Comparison of ENCODE assay signal across 1 cellular context in the genomic region with DNA sequence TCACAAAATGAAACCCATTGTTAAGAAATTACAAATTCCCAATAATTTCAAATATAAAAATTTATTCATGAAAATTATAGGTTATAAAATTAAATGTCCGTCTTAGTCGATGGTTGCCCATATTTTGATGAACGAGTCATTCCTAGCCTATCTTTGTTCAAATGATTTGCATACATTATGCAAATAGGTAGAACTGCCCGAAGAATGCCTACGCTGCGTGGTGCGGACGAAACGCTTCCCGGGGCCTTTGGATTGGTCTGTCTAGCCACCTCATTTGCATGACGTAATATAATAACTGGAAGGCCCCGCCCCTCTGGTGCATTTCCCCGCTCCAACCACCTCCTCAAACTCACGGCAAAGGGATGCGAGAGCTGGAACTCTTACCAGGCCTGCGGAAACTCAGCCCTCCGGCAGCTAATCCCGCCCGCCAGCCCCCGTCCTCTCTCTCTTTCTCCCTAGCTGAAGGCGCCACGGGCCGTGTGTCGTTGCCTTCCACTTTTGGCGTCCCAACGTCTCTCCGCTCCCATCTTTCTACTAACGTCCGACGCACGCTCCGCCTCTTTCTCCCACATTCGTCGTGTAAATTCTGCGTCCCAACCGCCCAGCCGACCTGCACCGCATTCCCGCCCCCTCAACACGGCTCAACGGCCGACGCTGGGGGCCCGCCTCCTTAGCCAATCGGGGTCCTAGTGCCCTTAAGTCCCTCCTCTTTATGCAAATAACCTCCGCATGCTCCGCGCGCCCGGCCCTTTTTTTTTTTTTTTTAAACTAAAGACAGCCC.
A peak's percentile ranks its signal among the peaks of the same experiment; 100 is the strongest.
TF ChIP-seq lines count a peak whose summit lies in the region.

No MANE protein-coding gene starts in this region.

TF ChIP-seq in WTC11, 78 proteins besides CTCF, POLR2A, EP300 and RAD21 (continued from another document):
- TF ChIP-seq, protein P1, sequence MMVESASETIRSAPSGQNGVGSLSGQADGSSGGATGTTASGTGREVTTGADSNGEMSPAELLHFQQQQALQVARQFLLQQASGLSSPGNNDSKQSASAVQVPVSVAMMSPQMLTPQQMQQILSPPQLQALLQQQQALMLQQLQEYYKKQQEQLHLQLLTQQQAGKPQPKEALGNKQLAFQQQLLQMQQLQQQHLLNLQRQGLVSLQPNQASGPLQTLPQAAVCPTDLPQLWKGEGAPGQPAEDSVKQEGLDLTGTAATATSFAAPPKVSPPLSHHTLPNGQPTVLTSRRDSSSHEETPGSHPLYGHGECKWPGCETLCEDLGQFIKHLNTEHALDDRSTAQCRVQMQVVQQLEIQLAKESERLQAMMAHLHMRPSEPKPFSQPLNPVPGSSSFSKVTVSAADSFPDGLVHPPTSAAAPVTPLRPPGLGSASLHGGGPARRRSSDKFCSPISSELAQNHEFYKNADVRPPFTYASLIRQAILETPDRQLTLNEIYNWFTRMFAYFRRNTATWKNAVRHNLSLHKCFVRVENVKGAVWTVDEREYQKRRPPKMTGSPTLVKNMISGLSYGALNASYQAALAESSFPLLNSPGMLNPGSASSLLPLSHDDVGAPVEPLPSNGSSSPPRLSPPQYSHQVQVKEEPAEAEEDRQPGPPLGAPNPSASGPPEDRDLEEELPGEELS (CRISPR knock-in tag; IDR thresholded peaks at IDR 0.05) = no peak
- TF ChIP-seq CREM (CRISPR knock-in tag; IDR thresholded peaks at IDR 0.05) (peak; percentile 84), KAT7 (CRISPR knock-in tag; IDR thresholded peaks at IDR 0.05; ENCODE audit: borderline replicate concordance) (no peak), HMGA2 (CRISPR knock-in tag; IDR thresholded peaks at IDR 0.05) (peak; percentile 46), NFATC4 (CRISPR knock-in tag; IDR thresholded peaks at IDR 0.05) (no peak), NFE2L1 (CRISPR knock-in tag; IDR thresholded peaks at IDR 0.05) (0 out of 2 replicates have a peak, but pooled peaks have one; percentile 10), ZNF396 (CRISPR knock-in tag; IDR thresholded peaks at IDR 0.05; ENCODE audit: borderline replicate concordance) (no peak), GTF2I (CRISPR knock-in tag; conservative IDR thresholded peaks at IDR 0.05) (no peak), FOXK1 (CRISPR knock-in tag; IDR thresholded peaks at IDR 0.05) (0 out of 2 replicates have a peak, but pooled peaks have one; percentile 63), CREB1 (CRISPR knock-in tag; IDR thresholded peaks at IDR 0.05) (no peak), CBFB (CRISPR knock-in tag; IDR thresholded peaks at IDR 0.05; ENCODE audit: low read depth) (no peak), NFYB (CRISPR knock-in tag; conservative IDR thresholded peaks at IDR 0.05; ENCODE audit: low read depth) (peak; percentile 37; the same call in 1 of the 2 replicates)
- TF ChIP-seq, protein P2, sequence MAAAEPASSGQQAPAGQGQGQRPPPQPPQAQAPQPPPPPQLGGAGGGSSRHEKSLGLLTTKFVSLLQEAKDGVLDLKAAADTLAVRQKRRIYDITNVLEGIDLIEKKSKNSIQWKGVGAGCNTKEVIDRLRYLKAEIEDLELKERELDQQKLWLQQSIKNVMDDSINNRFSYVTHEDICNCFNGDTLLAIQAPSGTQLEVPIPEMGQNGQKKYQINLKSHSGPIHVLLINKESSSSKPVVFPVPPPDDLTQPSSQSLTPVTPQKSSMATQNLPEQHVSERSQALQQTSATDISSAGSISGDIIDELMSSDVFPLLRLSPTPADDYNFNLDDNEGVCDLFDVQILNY (CRISPR knock-in tag; IDR thresholded peaks at IDR 0.05) = peak; percentile 89
- TF ChIP-seq, protein P3, sequence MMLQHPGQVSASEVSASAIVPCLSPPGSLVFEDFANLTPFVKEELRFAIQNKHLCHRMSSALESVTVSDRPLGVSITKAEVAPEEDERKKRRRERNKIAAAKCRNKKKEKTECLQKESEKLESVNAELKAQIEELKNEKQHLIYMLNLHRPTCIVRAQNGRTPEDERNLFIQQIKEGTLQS (CRISPR knock-in tag; conservative IDR thresholded peaks at IDR 0.05) = no peak
- TF ChIP-seq, protein P4, sequence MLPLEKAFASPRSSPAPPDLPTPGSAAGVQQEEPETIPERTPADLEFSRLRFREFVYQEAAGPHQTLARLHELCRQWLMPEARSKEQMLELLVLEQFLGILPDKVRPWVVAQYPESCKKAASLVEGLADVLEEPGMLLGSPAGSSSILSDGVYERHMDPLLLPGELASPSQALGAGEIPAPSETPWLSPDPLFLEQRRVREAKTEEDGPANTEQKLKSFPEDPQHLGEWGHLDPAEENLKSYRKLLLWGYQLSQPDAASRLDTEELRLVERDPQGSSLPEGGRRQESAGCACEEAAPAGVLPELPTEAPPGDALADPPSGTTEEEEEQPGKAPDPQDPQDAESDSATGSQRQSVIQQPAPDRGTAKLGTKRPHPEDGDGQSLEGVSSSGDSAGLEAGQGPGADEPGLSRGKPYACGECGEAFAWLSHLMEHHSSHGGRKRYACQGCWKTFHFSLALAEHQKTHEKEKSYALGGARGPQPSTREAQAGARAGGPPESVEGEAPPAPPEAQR (CRISPR knock-in tag; IDR thresholded peaks at IDR 0.05) = no peak
- TF ChIP-seq, protein P5, sequence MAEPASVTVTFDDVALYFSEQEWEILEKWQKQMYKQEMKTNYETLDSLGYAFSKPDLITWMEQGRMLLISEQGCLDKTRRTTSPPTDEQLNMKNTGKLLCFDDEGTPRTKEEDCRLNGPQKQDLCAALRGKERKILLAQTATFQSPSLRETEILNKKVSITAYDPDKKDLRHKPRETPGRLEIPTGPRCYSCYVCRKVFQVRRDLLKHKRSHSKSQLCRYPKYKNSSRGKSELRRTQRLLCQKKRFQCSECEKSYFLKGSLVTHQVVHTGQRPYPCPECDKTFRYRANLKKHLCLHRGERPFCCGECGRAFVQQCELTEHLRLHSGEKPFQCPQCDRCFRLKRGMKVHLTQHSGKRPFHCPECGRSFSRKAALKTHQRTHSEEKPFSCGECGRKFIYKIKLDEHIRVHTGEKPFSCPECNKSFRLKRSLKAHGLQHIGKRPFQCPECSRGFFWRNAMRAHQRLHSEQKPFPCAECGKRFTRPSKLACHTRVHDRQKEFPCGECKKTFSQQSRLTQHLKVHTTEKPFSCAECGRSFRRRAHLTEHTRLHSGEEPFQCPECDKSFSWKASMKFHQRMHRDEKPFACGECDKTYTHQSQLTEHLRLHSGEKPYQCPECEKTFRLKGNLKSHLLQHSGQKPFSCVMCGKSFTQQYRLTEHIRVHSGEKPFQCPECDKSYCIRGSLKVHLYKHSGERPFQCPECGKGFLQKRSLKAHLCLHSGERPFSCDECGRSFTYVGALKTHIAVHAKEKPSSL (CRISPR knock-in tag; conservative IDR thresholded peaks at IDR 0.05) = no peak
